Comparison of ENCODE assay signal across 13 cellular contexts in genomic region chr11:64378335-64378884, GRCh38. TPM values are rescaled to one million over a fixed set of nuclear protein-coding genes. Genes with fewer than 3 reads are reported as not detected.
DNase-seq lines count a peak whose midpoint lies in the region; ATAC-seq and TF ChIP-seq lines count a peak whose summit lies in the region.
"Had no signal": no experiment of that assay in that cellular context is flagged by ENCODE, and none has a peak within 500 bp of the region (broad histone marks: within the 10 kb centered on the region; RNA-seq: fewer than 3 reads in every experiment).

No MANE protein-coding gene starts in this region.

- no peaks in the 10 kb centered on the region for H3F3A ChIP-seq in MM.1S (ENCODE audit: insufficient read depth, low read length)

- H4K20me1 ChIP-seq in MM.1S (ENCODE audit: insufficient read depth, low read length), result no peaks in the 10 kb centered on the region

- no peaks in the 10 kb centered on the region for H3K4me1 ChIP-seq in right cardiac atrium (ENCODE audit: control insufficient read depth, insufficient read depth, low read length)
- peaks cover 6% of the 10 kb centered on the region for H3K4me1 ChIP-seq in prostate gland (replicated peaks)
- H3K4me1 ChIP-seq in MM.1S (ENCODE audit: low read length), result no peaks in the 10 kb centered on the region

- H3K9me3 ChIP-seq in right cardiac atrium (ENCODE audit: control insufficient read depth, low read length) (no peaks in the 10 kb centered on the region), prostate gland (no peaks in the 10 kb centered on the region), MM.1S (replicated peaks; ENCODE audit: insufficient read depth, low read length) (no peaks in the 10 kb centered on the region)
- H3K9me3 ChIP-seq: stomach had no signal

- TF ChIP-seq CTCF in prostate gland (IDR thresholded peaks at IDR 0.05), result peak in 1 of 4 experiments; percentile 18
- TF ChIP-seq CTCF in MM.1S (IDR thresholded peaks at IDR 0.05; ENCODE audit: low read length), result no peak

- H3K9me2 ChIP-seq in MM.1S (replicated peaks; ENCODE audit: insufficient read depth, low read length), result no peaks in the 10 kb centered on the region

- DNase-seq in GM03348 (ENCODE audit: low spot score) (peak; percentile 68), SK-N-DZ (ENCODE audit: low spot score) (peak; percentile 44), right cardiac atrium (peak; percentile 41 to 80 (median 78)), prostate gland (ENCODE audit: low spot score) (peak; percentile 88), HuH-7 (ENCODE audit: low spot score) (no peak), MM.1S (no peak)
- no peak for DNase-seq in stimulated activated CD4-positive, alpha-beta T cell treated with anti-CD3 and anti-CD28 coated beads, Interleukin-12 subunit alpha, Interleukin-12 subunit beta, amount 100 ng/mL, for 4 hours
- DNase-seq: activated CD4-positive, alpha-beta T cell treated with anti-CD3 and anti-CD28 coated beads, Interleukin-2, amount 50 U/mL, for 4 hours; COR-L47; effector CD8-positive, alpha-beta T cell; HFFc6; natural killer cell; stomach had no signal

- no peaks in the 10 kb centered on the region for H3K27me3 ChIP-seq in right cardiac atrium (ENCODE audit: control insufficient read depth, insufficient read depth)
- no peaks in the 10 kb centered on the region for H3K27me3 ChIP-seq in prostate gland (replicated peaks; ENCODE audit: insufficient read depth)
- peaks cover 38% of the 10 kb centered on the region for H3K27me3 ChIP-seq in MM.1S (replicated peaks; ENCODE audit: insufficient read depth, low read length)

- H3K9ac ChIP-seq in MM.1S (ENCODE audit: low read length), result no peak overlapping the region

- H3K4me2 ChIP-seq in MM.1S (ENCODE audit: low read depth, low read length), result no peak overlapping the region

- peak; percentile 65 to 67 for ATAC-seq in right cardiac atrium
- ATAC-seq: natural killer cell had no signal

- WGBS in right cardiac atrium, result 40% methylated on average over 14 of the region's 14 CpGs
- WGBS in prostate gland, result 8% methylated on average over 14 of the region's 14 CpGs

- H3K27ac ChIP-seq in right cardiac atrium (ENCODE audit: low read length) (no peak overlapping the region), prostate gland (peak overlapping the region; percentile 41 to 75), MM.1S (ENCODE audit: low read length) (no peak overlapping the region)
- H3K27ac ChIP-seq: stomach had no signal

- H3K79me2 ChIP-seq in MM.1S (ENCODE audit: low read length), result no peaks in the 10 kb centered on the region

- TF ChIP-seq POLR2A in prostate gland (IDR thresholded peaks at IDR 0.05), result no peak

- no peak overlapping the region for H3K4me3 ChIP-seq in right cardiac atrium (ENCODE audit: low read length)
- H3K4me3 ChIP-seq in prostate gland, result no peak overlapping the region
- no peak overlapping the region for H3K4me3 ChIP-seq in MM.1S (ENCODE audit: low read length)
- H3K4me3 ChIP-seq: stomach had no signal

- intact Hi-C loops in right cardiac atrium (cut with DNase I), result no loop called here
- intact Hi-C loops in prostate gland (cut with DNase I), result no loop called here

- no peak overlapping the region for H2AFZ ChIP-seq in MM.1S (ENCODE audit: low read length)

- no peaks in the 10 kb centered on the region for H3K36me3 ChIP-seq in prostate gland
- H3K36me3 ChIP-seq in MM.1S (replicated peaks; ENCODE audit: insufficient read depth, low read length), result no peaks in the 10 kb centered on the region
- H3K36me3 ChIP-seq: stomach had no signal

RNA-seq across cellular contexts. Expression of gene RPS6KA4, which starts 19.4 kb away (rescaled TPM):
- 10.3 and 11.4 TPM in 2 replicates for polyA plus RNA-seq in SK-N-DZ (2014; cell fraction: cytosol; rRNA removed)
- 15.5 and 24.3 TPM in 2 replicates for polyA plus RNA-seq in SK-N-DZ (2014; cell fraction: nucleus; rRNA removed)
- total RNA-seq in right cardiac atrium (10 to 100 TPM; 17.0 to 17.6 (median 17.1) TPM), prostate gland (10 to 100 TPM; 18.9 to 23.7 TPM)
- polyA plus RNA-seq in right cardiac atrium, result 12.8 TPM

RNA-seq across cellular contexts. Expression of gene CCDC88B, which starts 38.4 kb away (rescaled TPM):
- polyA plus RNA-seq in SK-N-DZ (2014; cell fraction: cytosol; rRNA removed), result 1.0 and 2.9 TPM in 2 replicates
- polyA plus RNA-seq in SK-N-DZ (2014; cell fraction: nucleus; rRNA removed), result 4.5 and 5.0 TPM in 2 replicates
- 10 to 100 TPM in 3 of 4 donors, 1 to 10 TPM in 1; 5.9 to 14.4 (median 11.6) TPM for total RNA-seq in right cardiac atrium
- 25.1 TPM for polyA plus RNA-seq in right cardiac atrium
- total RNA-seq in prostate gland, result 1 to 10 TPM; 3.0 to 10.0 TPM

Comparison
In these comparisons a context has a peak if more than half of its experiments do, and no peak if none do; other contexts are left out.
1. DNase-seq: peak in GM03348 (single experiment), SK-N-DZ (single experiment), right cardiac atrium (3 of 3) and prostate gland (single experiment); none in stimulated activated CD4-positive, alpha-beta T cell treated with anti-CD3 and anti-CD28 coated beads, Interleukin-12 subunit alpha, Interleukin-12 subunit beta, amount 100 ng/mL, for 4 hours (single experiment), HuH-7 (single experiment) and MM.1S (single experiment).
2. H3K27ac ChIP-seq: peak in prostate gland (2 of 2); none in right cardiac atrium (single experiment) and MM.1S (single experiment).